8 cellular contexts compared by ENCODE assay signal in genomic region chr4:52659722-52660261, GRCh38. TPM values are rescaled to one million over a fixed set of nuclear protein-coding genes. Genes with fewer than 3 reads are reported as not detected.
DNase-seq lines count a peak whose midpoint lies in the region; ATAC-seq and TF ChIP-seq lines count a peak whose summit lies in the region.

No MANE protein-coding gene starts in this region.

- intact Hi-C loops in Calu3 (cut with micrococcal nuclease; ENCODE audit: unreplicated experiment) = loop anchor here (10.0 kb wide), 2 partner anchors 55 to 115 kb away; no protein-coding TSS in a partner anchor

- peak overlapping the region; percentile 87 for H3K4me3 ChIP-seq in HUES64 (ENCODE audit: low read length)
- peak overlapping the region; percentile 74 for H3K4me3 ChIP-seq in thymus (ENCODE audit: low read length)

- H3K9me3 Mint-ChIP-seq in Calu3 (ENCODE audit: low read depth, unreplicated experiment) = peaks cover 3% of the 10 kb centered on the region

- H3K27me3 ChIP-seq in HUES64 (ENCODE audit: insufficient read depth, low read length) (peaks cover 13% of the 10 kb centered on the region), thymus (ENCODE audit: control insufficient read depth, insufficient read depth) (peaks cover 22% of the 10 kb centered on the region)

- H3K27me3 Mint-ChIP-seq in Calu3 (ENCODE audit: unreplicated experiment) = no peaks in the 10 kb centered on the region

- H3K9me3 ChIP-seq in HUES64 (ENCODE audit: insufficient read depth, low read depth, low read length) (0 out of 2 replicates have a peak, but pooled peaks cover 5% of the 10 kb centered on the region), thymus (ENCODE audit: control insufficient read depth) (no peaks in the 10 kb centered on the region)

- H3K36me3 ChIP-seq in HUES64 (ENCODE audit: insufficient read depth, low read length) (peaks cover 10% of the 10 kb centered on the region), thymus (ENCODE audit: control insufficient read depth, insufficient read depth) (no peaks in the 10 kb centered on the region)

- no peak for TF ChIP-seq CTCF in Calu3 (IDR thresholded peaks at IDR 0.05; ENCODE audit: unreplicated experiment)

- H3K4me1 Mint-ChIP-seq in Calu3 (ENCODE audit: low read depth, unreplicated experiment) = peaks cover 9% of the 10 kb centered on the region

- H3K36me3 Mint-ChIP-seq in Calu3 (ENCODE audit: insufficient read depth, unreplicated experiment) = peaks cover 26% of the 10 kb centered on the region

- H3K4me1 ChIP-seq in HUES64 (ENCODE audit: insufficient read depth, low read length) (peaks cover 21% of the 10 kb centered on the region), thymus (ENCODE audit: control insufficient read depth, insufficient read depth, low read length) (peaks cover 7% of the 10 kb centered on the region)

- CTCF ChIA-PET in Calu3 (lab: Charles Lee) = no interaction called here

- peak; percentile 29 for ATAC-seq in GM21381 (IDR thresholded peaks at IDR 0.05; ENCODE audit: unreplicated experiment)
- ATAC-seq in esophagus mucosa = peak; percentile 24

- BruUV-seq in Calu3 (replicated peaks; lab: Mats Ljungman, UMichigan) = TSS peak; percentile 76

- peak overlapping the region; percentile 73 for H3K4me3 Mint-ChIP-seq in Calu3 (ENCODE audit: low read depth, unreplicated experiment)

- 3% methylated on average over 45 of the region's 45 CpGs for WGBS in HUES64
- WGBS in thymus = 2% methylated on average over 45 of the region's 45 CpGs

- DNase-seq in Calu3 = peak; percentile 18
- peak; percentile 61 for DNase-seq in activated CD8-positive, alpha-beta memory T cell treated with anti-CD3 and anti-CD28 coated beads, Interleukin-2, amount 50 U/mL, for 48 hours
- peak; percentile 67 for DNase-seq in midbrain (lab: John Stamatoyannopoulos, UW)
- no peak for DNase-seq in NOMO-1 treated with dmso at 0.1 percent for 144 hours (lab: John Stamatoyannopoulos, UW; ENCODE audit: unreplicated experiment)

- peak overlapping the region; percentile 89 for H3K9ac ChIP-seq in HUES64 (ENCODE audit: low read depth, low read length)

- H3K27ac Mint-ChIP-seq in Calu3 (ENCODE audit: unreplicated experiment) = no peak overlapping the region

- H3K27ac ChIP-seq in HUES64 (ENCODE audit: low read depth, low read length) (peak overlapping the region; percentile 84), thymus (ENCODE audit: low read depth) (peak overlapping the region; percentile 68)

RNA-seq across cellular contexts. Expression of gene USP46, which starts 0.7 kb away (rescaled TPM):
- total RNA-seq in Calu3 (2022) (12.5 and 15.4 TPM in 2 replicates), esophagus mucosa (19.7 TPM)
- polyA plus RNA-seq in HUES64 (2013, experiment 1 of 2) = 23.7 TPM
- 24.9 TPM for polyA plus RNA-seq in HUES64 (2013, experiment 2 of 2)
- polyA plus RNA-seq in thymus = 5.2 TPM
